22 cellular contexts compared by ENCODE assay signal in the genomic region with DNA sequence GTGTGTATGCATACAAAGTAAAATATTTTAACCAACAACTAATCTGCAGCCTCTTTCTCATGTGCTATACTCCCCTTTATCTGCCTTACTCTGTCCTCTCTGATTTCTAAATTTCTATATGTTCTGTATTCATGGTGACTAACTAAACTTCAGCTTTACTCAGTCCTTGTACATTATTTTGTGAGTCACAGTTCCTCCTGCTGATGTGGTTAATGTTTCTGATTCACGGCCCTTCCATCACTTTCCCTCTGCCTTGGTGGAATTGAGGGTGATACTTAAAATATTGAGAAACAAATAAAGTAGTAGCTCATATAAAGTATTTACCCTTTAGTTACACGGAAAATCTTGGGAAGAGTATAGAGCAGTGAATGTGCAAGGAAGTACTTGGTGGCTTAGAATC.
"Had no signal": no experiment of that assay in that cellular context is flagged by ENCODE, and none has a peak within 500 bp of the region (broad histone marks: within the 10 kb centered on the region; RNA-seq: fewer than 3 reads in every experiment).

No MANE protein-coding gene starts in this region.

- DNase-seq: activated CD4-positive, alpha-beta T cell treated with anti-CD3 and anti-CD28 coated beads for 4 hours; activated CD4-positive, alpha-beta T cell treated with anti-CD3 and anti-CD28 coated beads, Interleukin-2, amount 50 U/mL, for 4 hours; activated effector memory CD4-positive, alpha-beta T cell treated with Interleukin-2 at 50 U/mL for 16 hours; activated naive CD4-positive, alpha-beta T cell treated with anti-CD3 and anti-CD28 coated beads for 36 hours; activated naive CD8-positive, alpha-beta T cell treated with anti-CD3 and anti-CD28 coated beads, Interleukin-2, amount 10 ng/mL, durations not matched to agents 7 days and 5 days; activated T-cell treated with anti-CD3 and anti-CD28 coated beads for 4 hours; amniotic stem cell; endodermal cell; foreskin melanocyte; left ventricle myocardium inferior; mesendoderm; natural killer cell; stimulated activated CD4-positive, alpha-beta T cell treated with anti-CD3 and anti-CD28 coated beads, Interleukin-15, amount 100 ng/mL, for 24 hours; stimulated activated CD4-positive, alpha-beta T cell treated with anti-CD3 and anti-CD28 coated beads, Interleukin-2, amount 100 ng/mL, for 24 hours; stimulated activated naive B cell treated with anti-CD40 and anti-IgM and Interleukin-4, amounts not matched to agents 10 μg/mL and 1 μg/mL and 100 μg/mL, for 72 hours; stomach had no signal

- H3K4me3 ChIP-seq: esophagus muscularis mucosa, left ventricle myocardium inferior, lung, neural progenitor cell, right atrium auricular region, stomach, suprapubic skin, tibial nerve had no signal

- ATAC-seq: natural killer cell; stimulated activated naive B cell treated with anti-CD40 and anti-IgM and Interleukin-4, amounts not matched to agents 10 μg/mL and 1 μg/mL and 100 μg/mL, for 72 hours had no signal
